Comparison of ENCODE assay signal across 24 cellular contexts in genomic region chr12:63942464-63943241, GRCh38.
"Had no signal": no experiment of that assay in that cellular context is flagged by ENCODE, and none has a peak within 500 bp of the region (broad histone marks: within the 10 kb centered on the region; RNA-seq: fewer than 3 reads in every experiment).

No MANE protein-coding gene starts in this region.

- H3K9ac ChIP-seq: neural progenitor cell had no signal

- H3K9me3 ChIP-seq: body of pancreas, colonic mucosa, esophagus muscularis mucosa, gastroesophageal sphincter, mucosa of descending colon, prostate gland, right atrium auricular region had no signal

- H3K36me3 ChIP-seq: colonic mucosa, gastroesophageal sphincter, neural progenitor cell, prostate gland, right atrium auricular region had no signal

- H3K27me3 Mint-ChIP-seq: activated CD4-positive, alpha-beta memory T cell treated with anti-CD3 and anti-CD28 coated beads, Interleukin-2, amount 10 ng/mL, durations not matched to agents 7 days and 5 days; activated naive CD8-positive, alpha-beta T cell; naive B cell; type B pancreatic cell had no signal

- H3K4me2 ChIP-seq: neural progenitor cell had no signal

- H2AFZ ChIP-seq: neural progenitor cell had no signal

- H3K4me1 Mint-ChIP-seq: activated CD4-positive, alpha-beta memory T cell treated with anti-CD3 and anti-CD28 coated beads, Interleukin-2, amount 10 ng/mL, durations not matched to agents 7 days and 5 days; activated CD8-positive, alpha-beta memory T cell treated with anti-CD3 and anti-CD28 coated beads, Interleukin-2, amount 10 ng/mL, durations not matched to agents 7 days and 5 days had no signal

- H3K9me3 Mint-ChIP-seq: activated CD4-positive, alpha-beta memory T cell treated with anti-CD3 and anti-CD28 coated beads, Interleukin-2, amount 10 ng/mL, durations not matched to agents 7 days and 5 days; memory B cell; naive B cell; neural progenitor cell; type B pancreatic cell had no signal

- H3K27ac ChIP-seq: colonic mucosa, esophagus muscularis mucosa, gastroesophageal sphincter, neural progenitor cell, prostate gland, right atrium auricular region had no signal

- H3K36me3 Mint-ChIP-seq: activated CD8-positive, alpha-beta memory T cell treated with anti-CD3 and anti-CD28 coated beads, Interleukin-2, amount 10 ng/mL, durations not matched to agents 7 days and 5 days; activated naive CD8-positive, alpha-beta T cell; memory B cell; naive B cell; neural progenitor cell had no signal

- DNase-seq: activated CD4-positive, alpha-beta memory T cell treated with anti-CD3 and anti-CD28 coated beads, Interleukin-2, amount 10 ng/mL, durations not matched to agents 7 days and 5 days; activated CD4-positive, alpha-beta T cell treated with anti-CD3 and anti-CD28 coated beads for 48 hours; activated CD4-positive, CD25-positive, alpha-beta regulatory T cell; activated CD8-positive, alpha-beta memory T cell treated with anti-CD3 and anti-CD28 coated beads, Interleukin-2, amount 10 ng/mL, durations not matched to agents 7 days and 5 days; amniotic stem cell; body of pancreas; central memory CD4-positive, alpha-beta T cell; colonic mucosa; effector CD4-positive, alpha-beta T cell; mucosa of descending colon; naive B cell; stimulated activated CD4-positive, alpha-beta T cell treated with anti-CD3 and anti-CD28 coated beads, Interleukin-12 subunit alpha, Interleukin-12 subunit beta, amount 100 ng/mL, for 4 hours; stimulated activated CD4-positive, alpha-beta T cell treated with anti-CD3 and anti-CD28 coated beads, Interleukin-1b, Interleukin-23, amount 100 ng/mL, for 48 hours; stimulated activated CD8-positive, alpha-beta memory T cell treated with anti-CD3 and anti-CD28 coated beads, Interleukin-4, amount 100 ng/mL, for 48 hours; stimulated activated naive CD4-positive, alpha-beta T cell treated with Interleukin-2 at 50 U/mL for 16 hours had no signal

- H3K4me3 ChIP-seq: body of pancreas, colonic mucosa, esophagus muscularis mucosa, gastroesophageal sphincter, mucosa of descending colon, neural progenitor cell, prostate gland, right atrium auricular region had no signal

- H3K4me1 ChIP-seq: colonic mucosa, prostate gland had no signal

- H3K27ac Mint-ChIP-seq: activated CD4-positive, alpha-beta memory T cell treated with anti-CD3 and anti-CD28 coated beads, Interleukin-2, amount 10 ng/mL, durations not matched to agents 7 days and 5 days; activated CD8-positive, alpha-beta memory T cell treated with anti-CD3 and anti-CD28 coated beads, Interleukin-2, amount 10 ng/mL, durations not matched to agents 7 days and 5 days; activated naive CD8-positive, alpha-beta T cell; memory B cell; neural progenitor cell; type B pancreatic cell had no signal

- H3K4me3 Mint-ChIP-seq: activated CD4-positive, alpha-beta memory T cell treated with anti-CD3 and anti-CD28 coated beads, Interleukin-2, amount 10 ng/mL, durations not matched to agents 7 days and 5 days; activated CD8-positive, alpha-beta memory T cell treated with anti-CD3 and anti-CD28 coated beads, Interleukin-2, amount 10 ng/mL, durations not matched to agents 7 days and 5 days; activated naive CD8-positive, alpha-beta T cell; memory B cell; naive B cell; neural progenitor cell; type B pancreatic cell had no signal

- ATAC-seq: activated CD8-positive, alpha-beta memory T cell treated with anti-CD3 and anti-CD28 coated beads, Interleukin-2, amount 10 ng/mL, durations not matched to agents 7 days and 5 days; body of pancreas; gastroesophageal sphincter; left lobe of liver; mucosa of descending colon had no signal

- H3K27me3 ChIP-seq: body of pancreas, colonic mucosa, esophagus muscularis mucosa, gastroesophageal sphincter, neural progenitor cell, right atrium auricular region had no signal
